In genomic region chr1:24336099-24336498, GRCh38 we compare ENCODE assay signal across 29 cellular contexts. TPM values are rescaled to one million over a fixed set of nuclear protein-coding genes. Genes with fewer than 3 reads are reported as not detected.
"Had no signal": no experiment of that assay in that cellular context is flagged by ENCODE, and none has a peak within 500 bp of the region (broad histone marks: within the 10 kb centered on the region; RNA-seq: fewer than 3 reads in every experiment).

No MANE protein-coding gene starts in this region.

- DNase-seq: activated CD4-positive, alpha-beta memory T cell treated with anti-CD3 and anti-CD28 coated beads, Interleukin-2, amount 10 ng/mL, durations not matched to agents 7 days and 5 days; activated CD4-positive, alpha-beta T cell treated with anti-CD3 and anti-CD28 coated beads, Interleukin-2, amount 10 ng/mL, durations not matched to agents 7 days and 5 days; activated CD4-positive, CD25-positive, alpha-beta regulatory T cell; activated gamma-delta T cell; activated naive CD4-positive, alpha-beta T cell treated with anti-CD3 and anti-CD28 coated beads for 36 hours; activated T-cell treated with anti-CD3 and anti-CD28 coated beads for 4 hours; activated T-cell treated with anti-CD3 and anti-CD28 coated beads, Interleukin-2, amount 50 U/mL, for 48 hours; KG1; NCI-H1092; NCI-H1417; NCI-H1930; NCI-H345; NCI-H510A; NCI-H526 treated with DMSO at 0.1 percent for 48 hours; NCI-H82; SJCRH30; SK-N-SH; T-helper 1 cell had no signal

- H3K27me3 Mint-ChIP-seq: activated T-helper 17 cell treated with anti-CD3 and anti-CD28 coated beads, Interleukin-2, amount 50 U/mL, for 72 hours had no signal

- FAIRE-seq: astrocyte had no signal

- H3K9me3 ChIP-seq: SJCRH30, SK-N-SH had no signal

- H3K27ac ChIP-seq: cardiac muscle cell, SJCRH30, VCaP had no signal

- H3K36me3 ChIP-seq: cardiac muscle cell, SJCRH30 had no signal

- H3K4me1 Mint-ChIP-seq: activated CD4-positive, alpha-beta memory T cell treated with anti-CD3 and anti-CD28 coated beads, Interleukin-2, amount 10 ng/mL, durations not matched to agents 7 days and 5 days; activated CD4-positive, alpha-beta T cell treated with anti-CD3 and anti-CD28 coated beads, Interleukin-2, amount 10 ng/mL, durations not matched to agents 7 days and 5 days; activated T-helper 17 cell treated with anti-CD3 and anti-CD28 coated beads, Interleukin-2, amount 50 U/mL, for 72 hours had no signal

- H3K9me3 Mint-ChIP-seq: activated CD4-positive, alpha-beta memory T cell treated with anti-CD3 and anti-CD28 coated beads, Interleukin-2, amount 10 ng/mL, durations not matched to agents 7 days and 5 days; activated CD4-positive, alpha-beta T cell treated with anti-CD3 and anti-CD28 coated beads, Interleukin-2, amount 10 ng/mL, durations not matched to agents 7 days and 5 days; activated naive CD4-positive, alpha-beta T cell treated with anti-CD3 and anti-CD28 coated beads for 36 hours; activated T-helper 17 cell treated with anti-CD3 and anti-CD28 coated beads, Interleukin-2, amount 50 U/mL, for 72 hours had no signal

- H3K4me3 ChIP-seq: cardiac muscle cell, SJCRH30 had no signal

- H3K4me3 Mint-ChIP-seq: activated CD4-positive, alpha-beta memory T cell treated with anti-CD3 and anti-CD28 coated beads, Interleukin-2, amount 10 ng/mL, durations not matched to agents 7 days and 5 days; activated CD4-positive, alpha-beta T cell treated with anti-CD3 and anti-CD28 coated beads, Interleukin-2, amount 10 ng/mL, durations not matched to agents 7 days and 5 days; activated naive CD4-positive, alpha-beta T cell treated with anti-CD3 and anti-CD28 coated beads for 36 hours; activated naive CD8-positive, alpha-beta T cell; activated T-helper 17 cell treated with anti-CD3 and anti-CD28 coated beads, Interleukin-2, amount 50 U/mL, for 72 hours; brain had no signal

- H3K36me3 Mint-ChIP-seq: activated naive CD8-positive, alpha-beta T cell; brain had no signal

- ATAC-seq: activated T-helper 17 cell treated with anti-CD3 and anti-CD28 coated beads, Interleukin-2, amount 50 U/mL, for 72 hours had no signal

- H3K27me3 ChIP-seq: cardiac muscle cell had no signal

- H3K9ac ChIP-seq: SK-N-SH had no signal

- H3K27ac Mint-ChIP-seq: activated CD4-positive, alpha-beta memory T cell treated with anti-CD3 and anti-CD28 coated beads, Interleukin-2, amount 10 ng/mL, durations not matched to agents 7 days and 5 days; activated CD4-positive, alpha-beta T cell treated with anti-CD3 and anti-CD28 coated beads, Interleukin-2, amount 10 ng/mL, durations not matched to agents 7 days and 5 days; activated naive CD4-positive, alpha-beta T cell treated with anti-CD3 and anti-CD28 coated beads for 36 hours; activated naive CD8-positive, alpha-beta T cell; activated T-helper 17 cell treated with anti-CD3 and anti-CD28 coated beads, Interleukin-2, amount 50 U/mL, for 72 hours had no signal

- H3K4me1 ChIP-seq: SJCRH30 had no signal

RNA-seq across cellular contexts. Expression of gene GRHL3, which starts 16.9 kb away (rescaled TPM):
- total RNA-seq: activated CD4-positive, alpha-beta T cell treated with anti-CD3 and anti-CD28 coated beads, Interleukin-2, amount 10 ng/mL, durations not matched to agents 7 days and 5 days; activated CD8-positive, alpha-beta memory T cell treated with anti-CD3 and anti-CD28 coated beads for 36 hours; activated T-helper 17 cell treated with anti-CD3 and anti-CD28 coated beads, Interleukin-2, amount 50 U/mL, for 72 hours; LHCN-M2; M059J; RPMI7951; SJCRH30; T-helper 2 cell treated with Interferon-gamma antibody and Interleukin-4, amounts not matched to agents 100 ng/mL and 5 ng/mL, for 36 hours had no signal
- polyA plus RNA-seq: cardiac muscle cell had no signal
